In genomic region chr14:51533877-51534553, GRCh38 we compare ENCODE assay signal across 2 cellular contexts.
TF ChIP-seq lines count a peak whose summit lies in the region.

No MANE protein-coding gene starts in this region.

TF ChIP-seq in A549, 52 proteins besides CTCF, POLR2A, EP300 and RAD21:
- TF ChIP-seq SREBF2 (IDR thresholded peaks at IDR 0.05) (no peak), EHF (CRISPR knock-in tag; IDR thresholded peaks at IDR 0.05) (no peak), RFX5 (IDR thresholded peaks at IDR 0.05) (no peak), MAFK (IDR thresholded peaks at IDR 0.05; ENCODE audit: partially characterized antibody) (no peak), PBX3 (IDR thresholded peaks at IDR 0.05) (no peak), FOXS1 (CRISPR knock-in tag; IDR thresholded peaks at IDR 0.05) (no peak), NPAS2 (CRISPR knock-in tag; IDR thresholded peaks at IDR 0.05; ENCODE audit: borderline replicate concordance) (no peak), ZNF302 (CRISPR knock-in tag; IDR thresholded peaks at IDR 0.05) (no peak), SMC3 (IDR thresholded peaks at IDR 0.05) (no peak), RCOR1 (IDR thresholded peaks at IDR 0.05; ENCODE audit: low read depth, low read length) (no peak), FOSL2 (IDR thresholded peaks at IDR 0.05) (no peak), FOSL2 (CRISPR knock-in tag; IDR thresholded peaks at IDR 0.05) (no peak), CHD4 (IDR thresholded peaks at IDR 0.05; ENCODE audit: borderline replicate concordance) (no peak), USF2 (IDR thresholded peaks at IDR 0.05) (no peak), HOXB5 (CRISPR knock-in tag; IDR thresholded peaks at IDR 0.05) (no peak), JUN (IDR thresholded peaks at IDR 0.05) (no peak), E2F6 (IDR thresholded peaks at IDR 0.05; ENCODE audit: borderline replicate concordance, low read depth) (no peak), MYC (IDR thresholded peaks at IDR 0.05; ENCODE audit: borderline replicate concordance, low read length) (no peak), REST (IDR thresholded peaks at IDR 0.05) (no peak), MAZ (IDR thresholded peaks at IDR 0.05; ENCODE audit: borderline replicate concordance, low read depth, low read length) (no peak), HEYL (CRISPR knock-in tag; IDR thresholded peaks at IDR 0.05) (no peak)
TF ChIP-seq in A549: peak in this region for 0.

TF ChIP-seq in endothelial cell of umbilical vein, 7 proteins besides CTCF, POLR2A, EP300 and RAD21:
- no peak for TF ChIP-seq EZH2 (IDR thresholded peaks at IDR 0.05; ENCODE audit: borderline replicate concordance, low read depth, low read length, severe bottlenecking)
- TF ChIP-seq FOS (IDR thresholded peaks at IDR 0.05; ENCODE audit: borderline replicate concordance, insufficient read depth, low read length), result no peak
- TF ChIP-seq GATA2 (IDR thresholded peaks at IDR 0.05; ENCODE audit: insufficient read depth, insufficient read length, low read depth, low read length), result no peak
- TF ChIP-seq JUN (IDR thresholded peaks at IDR 0.05; ENCODE audit: borderline replicate concordance, insufficient read depth, insufficient read length, low read depth), result no peak
- no peak for TF ChIP-seq POLR2AphosphoS5 (IDR thresholded peaks at IDR 0.05; ENCODE audit: insufficient read depth, low read depth, low read length)
- no peak for TF ChIP-seq MAX (IDR thresholded peaks at IDR 0.05; ENCODE audit: insufficient read depth, insufficient read length)
- no peak for TF ChIP-seq MYC (IDR thresholded peaks at IDR 0.05; ENCODE audit: low read depth, low read length)
